Comparison of ENCODE assay signal across 32 cellular contexts in the genomic region with DNA sequence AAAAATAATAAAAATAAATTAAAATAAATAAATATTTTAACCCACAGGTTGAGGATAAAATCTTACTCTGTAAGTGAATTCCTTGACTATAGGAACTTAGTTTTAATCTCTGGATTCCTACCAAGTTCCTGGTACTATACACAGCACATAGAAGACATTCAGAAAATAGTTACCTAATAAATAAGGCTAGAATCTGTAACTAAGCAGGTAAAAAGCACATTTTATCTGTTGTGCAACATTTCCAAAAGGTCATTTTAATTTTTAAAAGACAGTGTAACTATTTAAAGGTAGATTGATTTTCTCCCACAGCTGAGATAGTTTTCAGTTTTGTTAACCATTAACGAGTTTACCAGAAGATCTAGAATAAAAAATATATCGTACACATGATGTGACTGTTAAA. TPM values are rescaled to one million over a fixed set of nuclear protein-coding genes. Genes with fewer than 3 reads are reported as not detected.
"Had no signal": no experiment of that assay in that cellular context is flagged by ENCODE, and none has a peak within 500 bp of the region (broad histone marks: within the 10 kb centered on the region; RNA-seq: fewer than 3 reads in every experiment).

No MANE protein-coding gene starts in this region.

- H3K4me1 ChIP-seq: ascending aorta, esophagus muscularis mucosa, foreskin keratinocyte, gastrocnemius medialis had no signal

- ATAC-seq: activated naive CD4-positive, alpha-beta T cell treated with anti-CD3 and anti-CD28 coated beads, Interleukin-2, amount 50 U/mL, for 72 hours; activated T-cell treated with anti-CD3 and anti-CD28 coated beads, Interleukin-2, amount 50 U/mL, for 72 hours; foreskin keratinocyte; gastrocnemius medialis had no signal

- FAIRE-seq: bronchial epithelial cell had no signal

- H3K9me3 ChIP-seq: ascending aorta, esophagus muscularis mucosa, gastrocnemius medialis had no signal

- H3K4me1 Mint-ChIP-seq: activated CD4-positive, alpha-beta memory T cell treated with anti-CD3 and anti-CD28 coated beads, Interleukin-2, amount 10 ng/mL, durations not matched to agents 7 days and 5 days; activated CD4-positive, alpha-beta T cell treated with anti-CD3 and anti-CD28 coated beads, Interleukin-2, amount 10 ng/mL, durations not matched to agents 7 days and 5 days; activated naive CD4-positive, alpha-beta T cell treated with anti-CD3 and anti-CD28 coated beads, Interleukin-2, amount 10 ng/mL, durations not matched to agents 7 days and 5 days; activated naive CD8-positive, alpha-beta T cell treated with anti-CD3 and anti-CD28 coated beads, Interleukin-2, amount 10 ng/mL, durations not matched to agents 7 days and 5 days; central memory CD8-positive, alpha-beta T cell had no signal

- H3K27ac ChIP-seq: ascending aorta, brain microvascular endothelial cell, coronary artery, esophagus muscularis mucosa, foreskin keratinocyte, gastrocnemius medialis had no signal

- H3K4me3 Mint-ChIP-seq: activated CD4-positive, alpha-beta memory T cell treated with anti-CD3 and anti-CD28 coated beads, Interleukin-2, amount 10 ng/mL, durations not matched to agents 7 days and 5 days; activated CD4-positive, alpha-beta T cell treated with anti-CD3 and anti-CD28 coated beads, Interleukin-2, amount 10 ng/mL, durations not matched to agents 7 days and 5 days; activated naive CD4-positive, alpha-beta T cell treated with anti-CD3 and anti-CD28 coated beads, Interleukin-2, amount 10 ng/mL, durations not matched to agents 7 days and 5 days; activated naive CD8-positive, alpha-beta T cell treated with anti-CD3 and anti-CD28 coated beads, Interleukin-2, amount 10 ng/mL, durations not matched to agents 7 days and 5 days; activated T-cell treated with anti-CD3 and anti-CD28 coated beads, Interleukin-2, amount 50 U/mL, for 24 hours; activated T-cell treated with anti-CD3 and anti-CD28 coated beads, Interleukin-2, amount 50 U/mL, for 72 hours; central memory CD8-positive, alpha-beta T cell; dendritic cell treated with granulocyte-macrophage colony-stimulating factor and Interleukin-4, amounts not matched to agents 40 ng/mL and 50 ng/mL, for 4 days had no signal

- H3K4me3 ChIP-seq: ascending aorta, coronary artery, dorsolateral prefrontal cortex, esophagus muscularis mucosa, gastrocnemius medialis had no signal

- H3K27ac Mint-ChIP-seq: activated CD4-positive, alpha-beta memory T cell treated with anti-CD3 and anti-CD28 coated beads, Interleukin-2, amount 10 ng/mL, durations not matched to agents 7 days and 5 days; activated CD4-positive, alpha-beta T cell treated with anti-CD3 and anti-CD28 coated beads, Interleukin-2, amount 10 ng/mL, durations not matched to agents 7 days and 5 days; activated naive CD4-positive, alpha-beta T cell treated with anti-CD3 and anti-CD28 coated beads, Interleukin-2, amount 10 ng/mL, durations not matched to agents 7 days and 5 days; activated naive CD4-positive, alpha-beta T cell treated with anti-CD3 and anti-CD28 coated beads, Interleukin-2, amount 50 U/mL, for 72 hours; activated naive CD8-positive, alpha-beta T cell treated with anti-CD3 and anti-CD28 coated beads, Interleukin-2, amount 10 ng/mL, durations not matched to agents 7 days and 5 days; activated T-cell treated with anti-CD3 and anti-CD28 coated beads, Interleukin-2, amount 50 U/mL, for 24 hours; activated T-cell treated with anti-CD3 and anti-CD28 coated beads, Interleukin-2, amount 50 U/mL, for 72 hours; dendritic cell treated with granulocyte-macrophage colony-stimulating factor and Interleukin-4, amounts not matched to agents 40 ng/mL and 50 ng/mL, for 4 days had no signal

- DNase-seq: activated CD4-positive, alpha-beta memory T cell treated with anti-CD3 and anti-CD28 coated beads, Interleukin-2, amount 10 ng/mL, durations not matched to agents 7 days and 5 days; activated CD4-positive, alpha-beta T cell treated with anti-CD3 and anti-CD28 coated beads for 1 hour; activated CD4-positive, alpha-beta T cell treated with anti-CD3 and anti-CD28 coated beads for 4 hours; activated CD4-positive, alpha-beta T cell treated with anti-CD3 and anti-CD28 coated beads, Interleukin-2, amount 10 ng/mL, durations not matched to agents 7 days and 5 days; activated CD4-positive, alpha-beta T cell treated with anti-CD3 and anti-CD28 coated beads, Interleukin-2, amount 50 U/mL, for 4 hours; activated CD4-positive, CD25-positive, alpha-beta regulatory T cell; activated CD8-positive, alpha-beta memory T cell treated with anti-CD3 and anti-CD28 coated beads, Interleukin-2, amount 50 U/mL, for 48 hours; activated gamma-delta T cell; activated naive CD4-positive, alpha-beta T cell; activated naive CD4-positive, alpha-beta T cell treated with anti-CD3 and anti-CD28 coated beads, Interleukin-2, amount 10 ng/mL, durations not matched to agents 7 days and 5 days; activated naive CD8-positive, alpha-beta T cell treated with anti-CD3 and anti-CD28 coated beads, Interleukin-2, amount 10 ng/mL, durations not matched to agents 7 days and 5 days; activated T-cell treated with anti-CD3 and anti-CD28 coated beads for 4 hours; activated T-cell treated with anti-CD3 and anti-CD28 coated beads, Interleukin-2, amount 50 U/mL, for 24 hours; activated T-cell treated with anti-CD3 and anti-CD28 coated beads, Interleukin-2, amount 50 U/mL, for 72 hours; brain microvascular endothelial cell; dorsolateral prefrontal cortex; effector memory CD4-positive, alpha-beta T cell; erythroblast; foreskin keratinocyte; gastrocnemius medialis; T-helper 2 cell had no signal

- H3K9me3 Mint-ChIP-seq: activated CD4-positive, alpha-beta memory T cell treated with anti-CD3 and anti-CD28 coated beads, Interleukin-2, amount 10 ng/mL, durations not matched to agents 7 days and 5 days; activated CD4-positive, alpha-beta T cell treated with anti-CD3 and anti-CD28 coated beads, Interleukin-2, amount 10 ng/mL, durations not matched to agents 7 days and 5 days; activated naive CD4-positive, alpha-beta T cell treated with anti-CD3 and anti-CD28 coated beads, Interleukin-2, amount 10 ng/mL, durations not matched to agents 7 days and 5 days; activated naive CD4-positive, alpha-beta T cell treated with anti-CD3 and anti-CD28 coated beads, Interleukin-2, amount 50 U/mL, for 72 hours; activated naive CD8-positive, alpha-beta T cell treated with anti-CD3 and anti-CD28 coated beads, Interleukin-2, amount 10 ng/mL, durations not matched to agents 7 days and 5 days; activated T-cell treated with anti-CD3 and anti-CD28 coated beads, Interleukin-2, amount 50 U/mL, for 24 hours; activated T-cell treated with anti-CD3 and anti-CD28 coated beads, Interleukin-2, amount 50 U/mL, for 72 hours; central memory CD8-positive, alpha-beta T cell; dendritic cell treated with granulocyte-macrophage colony-stimulating factor and Interleukin-4, amounts not matched to agents 40 ng/mL and 50 ng/mL, for 4 days had no signal

- H3K27me3 ChIP-seq: ascending aorta, brain microvascular endothelial cell, dorsolateral prefrontal cortex, esophagus muscularis mucosa, foreskin keratinocyte, gastrocnemius medialis had no signal

- H3K36me3 ChIP-seq: brain microvascular endothelial cell had no signal

- H3K36me3 Mint-ChIP-seq: activated naive CD4-positive, alpha-beta T cell treated with anti-CD3 and anti-CD28 coated beads, Interleukin-2, amount 10 ng/mL, durations not matched to agents 7 days and 5 days; activated naive CD4-positive, alpha-beta T cell treated with anti-CD3 and anti-CD28 coated beads, Interleukin-2, amount 50 U/mL, for 72 hours had no signal

- H3K27me3 Mint-ChIP-seq: activated CD4-positive, alpha-beta memory T cell treated with anti-CD3 and anti-CD28 coated beads, Interleukin-2, amount 10 ng/mL, durations not matched to agents 7 days and 5 days; activated CD4-positive, alpha-beta T cell treated with anti-CD3 and anti-CD28 coated beads, Interleukin-2, amount 10 ng/mL, durations not matched to agents 7 days and 5 days; activated naive CD4-positive, alpha-beta T cell treated with anti-CD3 and anti-CD28 coated beads, Interleukin-2, amount 10 ng/mL, durations not matched to agents 7 days and 5 days; activated naive CD8-positive, alpha-beta T cell treated with anti-CD3 and anti-CD28 coated beads, Interleukin-2, amount 10 ng/mL, durations not matched to agents 7 days and 5 days; activated T-cell treated with anti-CD3 and anti-CD28 coated beads, Interleukin-2, amount 50 U/mL, for 24 hours; central memory CD8-positive, alpha-beta T cell; dendritic cell treated with granulocyte-macrophage colony-stimulating factor and Interleukin-4, amounts not matched to agents 40 ng/mL and 50 ng/mL, for 4 days had no signal

RNA-seq across cellular contexts. Expression of a gene that starts 47.8 kb away (rescaled TPM):
- total RNA-seq: activated CD4-positive, alpha-beta memory T cell treated with anti-CD3 and anti-CD28 coated beads, Interleukin-2, amount 10 ng/mL, durations not matched to agents 7 days and 5 days; activated CD4-positive, alpha-beta T cell treated with anti-CD3 and anti-CD28 coated beads, Interleukin-2, amount 10 ng/mL, durations not matched to agents 7 days and 5 days; activated naive CD4-positive, alpha-beta T cell treated with anti-CD3 and anti-CD28 coated beads, Interleukin-2, amount 50 U/mL, for 72 hours; activated naive CD8-positive, alpha-beta T cell treated with anti-CD3 and anti-CD28 coated beads, Interleukin-2, amount 10 ng/mL, durations not matched to agents 7 days and 5 days; activated T-cell treated with anti-CD3 and anti-CD28 coated beads, Interleukin-2, amount 50 U/mL, for 72 hours; ascending aorta; bronchial epithelial cell; cardiac septum; cerebellum; dorsolateral prefrontal cortex; esophagus muscularis mucosa; foreskin keratinocyte; gastrocnemius medialis; glomerular endothelial cell; T-helper 1 cell treated with Interleukin-12 subunit alpha and Interleukin-12 subunit beta and Interleukin-4 antibody, amounts not matched to agents 30 ng/mL and 1 ng/mL, for 36 hours had no signal
